Comparison of ENCODE assay signal across 9 cellular contexts in the genomic region with DNA sequence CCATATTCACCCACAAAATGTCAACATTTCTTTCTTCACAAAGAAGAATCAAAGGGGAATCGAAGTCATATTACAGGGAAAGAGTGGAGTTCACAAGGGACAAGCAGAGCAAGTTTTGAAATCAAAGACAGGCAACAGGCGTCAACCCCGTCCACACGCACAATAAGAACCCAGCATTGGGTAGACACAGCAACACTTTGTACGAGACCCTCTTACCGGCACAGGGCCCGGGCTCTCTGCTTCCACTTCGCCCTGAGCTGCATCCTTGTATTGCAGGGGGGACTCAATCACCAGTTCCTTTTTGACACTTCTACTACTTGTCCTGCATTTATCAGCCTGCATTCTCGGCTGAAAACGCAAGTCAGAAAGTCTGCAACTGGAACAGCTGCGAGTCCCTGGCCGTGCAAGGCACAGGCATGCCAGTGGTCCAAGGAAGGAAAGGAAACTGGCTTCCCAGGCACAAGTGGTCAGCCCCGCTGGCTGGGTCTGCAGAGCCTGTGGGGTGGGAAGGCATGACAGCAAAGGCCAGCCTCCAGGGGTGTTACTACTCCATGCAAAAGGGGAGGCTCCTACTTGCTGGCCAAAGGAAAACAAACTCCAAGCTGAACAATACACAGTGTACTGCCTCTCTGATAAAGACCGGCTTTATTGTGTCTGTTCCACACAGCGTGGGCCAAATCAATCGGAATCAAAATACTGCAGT. TPM values are rescaled to one million over a fixed set of nuclear protein-coding genes. Genes with fewer than 3 reads are reported as not detected.
DNase-seq lines count a peak whose midpoint lies in the region; ATAC-seq, FAIRE-seq and TF ChIP-seq lines count a peak whose summit lies in the region.
"Had no signal": no experiment of that assay in that cellular context is flagged by ENCODE, and none has a peak within 500 bp of the region (broad histone marks: within the 10 kb centered on the region; RNA-seq: fewer than 3 reads in every experiment).

Gene DOCK9 (minus strand): TSS at position 497 of the 703 bp plus-strand sequence. CDS start 155 bp downstream, at position 342.

- no peak for TF ChIP-seq EP300 in esophagus muscularis mucosa (IDR thresholded peaks at IDR 0.05)

- H3K27ac ChIP-seq in DND-41 (ENCODE audit: low read length) (peak within 1 kb of the TSS; percentile 89), esophagus muscularis mucosa (replicated peaks in 1 of 4) (peak within 1 kb of the TSS; percentile 61 to 76 (median 72))
- H3K27ac ChIP-seq: HL-60 had no signal

- H3K9me3 ChIP-seq in DND-41 (ENCODE audit: insufficient read depth, low read length, severe bottlenecking) (no peaks in the 10 kb centered on the region), esophagus muscularis mucosa (no peaks in the 10 kb centered on the region), mucosa of stomach (ENCODE audit: control insufficient read depth, low read length) (no peaks in the 10 kb centered on the region)

- H3K36me3 ChIP-seq in DND-41 (ENCODE audit: insufficient read depth, low read length) = no peaks in the 10 kb centered on the region
- no peaks in the 10 kb centered on the region for H3K36me3 ChIP-seq in esophagus muscularis mucosa
- H3K36me3 ChIP-seq in mucosa of stomach (ENCODE audit: control insufficient read depth, insufficient read depth, low read length) = no peaks in the 10 kb centered on the region

- peaks cover 22% of the 10 kb centered on the region for H3K79me2 ChIP-seq in DND-41 (ENCODE audit: insufficient read depth, low read length)

- H2AFZ ChIP-seq in DND-41 (ENCODE audit: low read depth, low read length) = peak within 1 kb of the TSS; percentile 15

- H3K4me1 ChIP-seq in DND-41 (ENCODE audit: insufficient read depth, low read length) (peaks cover 85% of the 10 kb centered on the region), esophagus muscularis mucosa (peaks cover 37 to 99% (median 98%) of the 10 kb centered on the region in 4 donors), mucosa of stomach (ENCODE audit: control insufficient read depth, insufficient read depth, low read length) (peaks cover 9% of the 10 kb centered on the region)

- intact Hi-C loops in esophagus muscularis mucosa (cut with DNase I) = no loop called here

- 0 out of 3 replicates have a peak, but pooled peaks have one; percentile 6 for ATAC-seq in DND-41 (ENCODE audit: insufficient read depth, low read depth)
- ATAC-seq in HG03460 (IDR thresholded peaks at IDR 0.05; ENCODE audit: unreplicated experiment) = no peak
- ATAC-seq in HG02938 (IDR thresholded peaks at IDR 0.05; ENCODE audit: unreplicated experiment) = no peak

- WGBS in esophagus muscularis mucosa = 32% methylated on average over 16 of the region's 16 CpGs

- peak within 1 kb of the TSS; percentile 56 for H3K9ac ChIP-seq in DND-41 (ENCODE audit: low read depth, low read length)
- H3K9ac ChIP-seq in mucosa of stomach (ENCODE audit: low read length) = no peak within 1 kb of the TSS

- H3K27me3 ChIP-seq in DND-41 (ENCODE audit: insufficient read depth, low read length, poor library complexity) = no peaks in the 10 kb centered on the region
- H3K27me3 ChIP-seq in esophagus muscularis mucosa = no peaks in the 10 kb centered on the region
- no peaks in the 10 kb centered on the region for H3K27me3 ChIP-seq in mucosa of stomach (ENCODE audit: control insufficient read depth, insufficient read depth, low read length)

- in situ Hi-C loops in SK-MEL-5 (cut with HindIII; ENCODE audit: low pct_unique_long_range_greater_than_20kb, low sequenced_read_pairs) = no loop called here

- TF ChIP-seq CTCF in DND-41 (IDR thresholded peaks at IDR 0.05; ENCODE audit: borderline replicate concordance, extremely low read depth, low read length, poor library complexity, severe bottlenecking) = no peak
- TF ChIP-seq CTCF in esophagus muscularis mucosa (IDR thresholded peaks at IDR 0.05) = no peak

- no peaks in the 10 kb centered on the region for H4K20me1 ChIP-seq in DND-41 (ENCODE audit: insufficient read depth, low read length)

- H3K4me2 ChIP-seq in DND-41 (ENCODE audit: insufficient read depth, low read length) = peak within 1 kb of the TSS; percentile 64

- DNase-seq in DND-41 (peak; percentile 41), SK-MEL-5 (ENCODE audit: low read depth, low spot score) (peak; percentile 79), esophagus muscularis mucosa (ENCODE audit: extremely low spot score) (no peak), urothelium cell line (ENCODE audit: low spot score) (peak; percentile 52), SKM-1 treated with dmso at 0.1 percent for 144 hours (lab: John Stamatoyannopoulos, UW; ENCODE audit: unreplicated experiment) (no peak)

- no peak for FAIRE-seq in urothelium cell line (lab: Jason Lieb, UNC)

- no peak for TF ChIP-seq POLR2A in esophagus muscularis mucosa (IDR thresholded peaks at IDR 0.05; ENCODE audit: low read depth)

- H3K4me3 ChIP-seq in DND-41 (ENCODE audit: low read depth in 1 of 2, low read length in 2 of 2) (no peak within 1 kb of the TSS), esophagus muscularis mucosa (peak within 1 kb of the TSS; percentile 45 to 59 (median 50)), mucosa of stomach (ENCODE audit: low read length) (peak within 1 kb of the TSS; percentile 54)

RNA-seq across cellular contexts. Expression of gene DOCK9, which starts in this region (rescaled TPM):
- total RNA-seq in SK-MEL-5 (2014; rRNA removed; shearing (Covaris generic)) = 14.3 and 16.2 TPM in 2 replicates
- polyA plus RNA-seq in SK-MEL-5 (2015; cell fraction: cytosol; rRNA removed) = 28.7 and 44.5 TPM in 2 replicates
- polyA plus RNA-seq in SK-MEL-5 (2015; cell fraction: nucleus; rRNA removed) = 71.4 and 116 TPM in 2 replicates
- 100 to 1,000 TPM; 127 to 191 (median 154) TPM for total RNA-seq in esophagus muscularis mucosa

Comparison
In these comparisons a context has a peak if more than half of its experiments do, and no peak if none do; other contexts are left out.
1. DNase-seq: peak in DND-41 (single experiment), SK-MEL-5 (single experiment) and urothelium cell line (single experiment); none in esophagus muscularis mucosa (single experiment) and SKM-1 treated with dmso at 0.1 percent for 144 hours (single experiment).
2. H3K4me3 ChIP-seq: peak in esophagus muscularis mucosa (4 of 4) and mucosa of stomach (single experiment); none in DND-41 (0 of 2).